8 cellular contexts compared by ENCODE assay signal in genomic region chr12:63917864-63918742, GRCh38.
A peak's percentile ranks its signal among the peaks of the same experiment; 100 is the strongest.
DNase-seq lines count a peak whose midpoint lies in the region; ATAC-seq and TF ChIP-seq lines count a peak whose summit lies in the region.

No MANE protein-coding gene starts in this region.

- no peaks in the 10 kb centered on the region for H3K79me1 ChIP-seq in mesendoderm (ENCODE audit: low read length)

- peak overlapping the region; percentile 67 for H3K27ac ChIP-seq in breast epithelium
- H3K27ac ChIP-seq in mucosa of rectum (ENCODE audit: low read depth in 2 of 2, low read length in 2 of 2) = peak overlapping the region; percentile 80 to 88
- no peak overlapping the region for H3K27ac ChIP-seq in mesendoderm (ENCODE audit: low read depth, low read length)

- peak; percentile 98 for DNase-seq in AG09309 (ENCODE audit: low read depth)
- DNase-seq in HuH-7 (ENCODE audit: low spot score) = peak; percentile 26
- DNase-seq in breast epithelium (ENCODE audit: low spot score in 2 of 2) = no peak
- DNase-seq in GM19240 (ENCODE audit: insufficient read length, low spot score) = no peak
- no peak for DNase-seq in NCI-H82 (lab: John Stamatoyannopoulos, UW)
- DNase-seq in mesendoderm = no peak

- H3K4ac ChIP-seq in mesendoderm (ENCODE audit: low read depth, low read length) = no peak overlapping the region

- no peak overlapping the region for H3K56ac ChIP-seq in mesendoderm (ENCODE audit: low read length)

- H2BK15ac ChIP-seq in mesendoderm (replicated peaks; ENCODE audit: low read depth) = no peak overlapping the region

- no peaks in the 10 kb centered on the region for H3K27me3 ChIP-seq in breast epithelium
- H3K27me3 ChIP-seq in mucosa of rectum (ENCODE audit: control insufficient read depth in 2 of 2, insufficient read depth in 2 of 2, low read length in 2 of 2) = no peaks in the 10 kb centered on the region
- H3K27me3 ChIP-seq in mesendoderm (ENCODE audit: insufficient read depth, low read length, poor library complexity) = no peaks in the 10 kb centered on the region

- ATAC-seq in GM19397 (IDR thresholded peaks at IDR 0.05; ENCODE audit: unreplicated experiment) = peak; percentile 67

- no peak overlapping the region for H2AK5ac ChIP-seq in mesendoderm (ENCODE audit: low read length)

- peaks cover 0 to 4% of the 10 kb centered on the region in 2 donors for H3K4me1 ChIP-seq in breast epithelium
- peaks cover 20 to 33% of the 10 kb centered on the region in 2 donors for H3K4me1 ChIP-seq in mucosa of rectum (ENCODE audit: control insufficient read depth in 2 of 2, insufficient read depth in 2 of 2, low read length in 2 of 2)
- H3K4me1 ChIP-seq in mesendoderm (ENCODE audit: control insufficient read depth, low read depth, low read length) = no peaks in the 10 kb centered on the region

- H3K4me3 ChIP-seq in AG09309 (ENCODE audit: control insufficient read depth, low read depth, low read length) (no peak overlapping the region), breast epithelium (no peak overlapping the region), mucosa of rectum (ENCODE audit: low read length in 2 of 2) (peak overlapping the region in 1 of 2 donors; percentile 38), mesendoderm (ENCODE audit: low read length) (no peak overlapping the region)

- H4K5ac ChIP-seq in mesendoderm (ENCODE audit: low read length) = no peak overlapping the region

- no peaks in the 10 kb centered on the region for H3K79me2 ChIP-seq in mesendoderm (ENCODE audit: control insufficient read depth, insufficient read depth, low read length)

- no peak overlapping the region for H3K4me2 ChIP-seq in mesendoderm (ENCODE audit: low read length)

- H3K9me3 ChIP-seq in breast epithelium (no peaks in the 10 kb centered on the region), mucosa of rectum (ENCODE audit: control insufficient read depth in 2 of 2, low read length in 2 of 2) (no peaks in the 10 kb centered on the region)

- H3K18ac ChIP-seq in mesendoderm (ENCODE audit: low read length) = no peak overlapping the region

- TF ChIP-seq POLR2A in breast epithelium (IDR thresholded peaks at IDR 0.05) = no peak

- no peak overlapping the region for H2BK5ac ChIP-seq in mesendoderm (ENCODE audit: low read length)

- no peak overlapping the region for H2BK120ac ChIP-seq in mesendoderm (ENCODE audit: low read depth, low read length)

- no peaks in the 10 kb centered on the region for H3K36me3 ChIP-seq in breast epithelium
- no peaks in the 10 kb centered on the region for H3K36me3 ChIP-seq in mucosa of rectum (ENCODE audit: control insufficient read depth in 2 of 2, insufficient read depth in 2 of 2, low read length in 2 of 2)
- no peaks in the 10 kb centered on the region for H3K36me3 ChIP-seq in mesendoderm (ENCODE audit: control insufficient read depth, insufficient read depth, low read length)

- no peak overlapping the region for H4K8ac ChIP-seq in mesendoderm (ENCODE audit: low read depth, low read length)

- no CpG with 5 or more reads among the region's 10 CpGs for WGBS in mesendoderm (ENCODE audit: extremely low coverage, insufficient coverage, low lambda C conversion rate)

- TF ChIP-seq CTCF in AG09309 (IDR thresholded peaks at IDR 0.05; ENCODE audit: control insufficient read depth, insufficient read depth, low read depth, low read length, missing control alignments) (no peak), breast epithelium (IDR thresholded peaks at IDR 0.05) (no peak)

- intact Hi-C loops in breast epithelium (cut with DNase I; ENCODE audit: low total_unique reads) = no loop called here

- no peak overlapping the region for H3K23ac ChIP-seq in mesendoderm (ENCODE audit: low read length)

- H3K9ac ChIP-seq in mucosa of rectum (ENCODE audit: low read depth in 1 of 2, low read length in 2 of 2) = peak overlapping the region; percentile 18 to 34
- H3K9ac ChIP-seq in mesendoderm (ENCODE audit: low read length) = no peak overlapping the region

Comparison
In these comparisons a context has a peak if more than half of its experiments do, and no peak if none do; other contexts are left out.
1. DNase-seq: peak in AG09309 (single experiment) and HuH-7 (single experiment); none in breast epithelium (0 of 2), GM19240 (single experiment), NCI-H82 (single experiment) and mesendoderm (single experiment).